Comparison of ENCODE assay signal across 8 cellular contexts in genomic region chr9:83583151-83584014, GRCh38. TPM values are rescaled to one million over a fixed set of nuclear protein-coding genes. Genes with fewer than 3 reads are reported as not detected.
DNase-seq lines count a peak whose midpoint lies in the region; ATAC-seq, FAIRE-seq and TF ChIP-seq lines count a peak whose summit lies in the region.

No MANE protein-coding gene starts in this region.

- TF ChIP-seq RAD21 in HepG2 (CRISPR knock-in tag; IDR thresholded peaks at IDR 0.05): no peak

- CTCF ChIA-PET in HepG2 (lab: Yijun Ruan, JAX; ENCODE audit: low intra/inter-chr PET ratio, low total read pairs): interaction anchor here (1.1 to 1.9 kb wide), 3 partner anchors 14 to 250 kb away, joined by 3 to 9 read pairs (median 3); no protein-coding TSS in a partner anchor

- H3K9ac ChIP-seq in colonic mucosa (ENCODE audit: low read depth in 2 of 2, low read length in 2 of 2) (no peak overlapping the region), HepG2 (ENCODE audit: insufficient read depth, low read depth, low read length) (no peak overlapping the region)

- peak; percentile 91 for FAIRE-seq in HepG2 (lab: Jason Lieb, UNC)

- no peak overlapping the region for H3K4me2 ChIP-seq in HepG2 (ENCODE audit: low read depth, low read length)

- H3K36me3 ChIP-seq in BE2C: no peaks in the 10 kb centered on the region
- no peaks in the 10 kb centered on the region for H3K36me3 ChIP-seq in colonic mucosa
- no peaks in the 10 kb centered on the region for H3K36me3 ChIP-seq in HepG2 (replicated peaks in 1 of 2; ENCODE audit: control insufficient read depth in 1 of 2, insufficient read depth in 2 of 2, low read length in 2 of 2)
- H3K36me3 ChIP-seq in tibial artery: peaks cover 0 to 7% (median 0%) of the 10 kb centered on the region in 3 donors

- H3K4me1 ChIP-seq in BE2C (no peaks in the 10 kb centered on the region), colonic mucosa (no peaks in the 10 kb centered on the region), HepG2 (ENCODE audit: insufficient read depth, low read length) (no peaks in the 10 kb centered on the region), tibial artery (peaks cover 0 to 24% (median 16%) of the 10 kb centered on the region in 4 donors)

- WGBS in HepG2 (ENCODE audit: low lambda C conversion rate): 51% methylated on average over 6 of the region's 6 CpGs

- TF ChIP-seq CTCF in BE2C (IDR thresholded peaks at IDR 0.05; ENCODE audit: low read depth, low read length) (peak; percentile 91), GM13977 (IDR thresholded peaks at IDR 0.05; ENCODE audit: extremely low read depth, insufficient read depth, missing control alignments) (peak; percentile 63), colonic mucosa (IDR thresholded peaks at IDR 0.05) (peak; percentile 69), HepG2 (CRISPR knock-in tag; IDR thresholded peaks at IDR 0.05) (peak; percentile 74), tibial artery (IDR thresholded peaks at IDR 0.05) (peak; percentile 77 to 80)

- intact Hi-C loops in colonic mucosa (cut with DNase I) (no loop called here), HepG2 (cut with micrococcal nuclease; ENCODE audit: unreplicated experiment) (loop anchor here (1.0 to 2.0 kb wide), 3 partner anchors 37 to 249 kb away; no protein-coding TSS in a partner anchor), tibial artery (cut with DNase I; ENCODE audit: low total_unique reads) (no loop called here)

- POLR2A ChIA-PET in HepG2 (lab: Yijun Ruan, JAX): no interaction called here

- no peaks in the 10 kb centered on the region for H4K20me1 ChIP-seq in HepG2 (ENCODE audit: insufficient read depth, low read length)

- H3K27ac ChIP-seq in colonic mucosa: no peak overlapping the region
- H3K27ac ChIP-seq in HepG2 (ENCODE audit: extremely low read length, insufficient read depth, low read length): no peak overlapping the region
- H3K27ac ChIP-seq in tibial artery: peak overlapping the region in 1 of 2 donors; percentile 1

- ATAC-seq in HG03469 (IDR thresholded peaks at IDR 0.05; ENCODE audit: unreplicated experiment): peak; percentile 65
- ATAC-seq in HepG2: peak; percentile 90
- ATAC-seq in HG03442 (IDR thresholded peaks at IDR 0.05; ENCODE audit: unreplicated experiment): no peak

- no peaks in the 10 kb centered on the region for H3K9me3 ChIP-seq in BE2C
- H3K9me3 ChIP-seq in colonic mucosa: no peaks in the 10 kb centered on the region
- H3K9me3 ChIP-seq in HepG2 (ENCODE audit: low read length): no peaks in the 10 kb centered on the region
- peaks cover 0 to 10% (median 0%) of the 10 kb centered on the region in 3 donors for H3K9me3 ChIP-seq in tibial artery

- TF ChIP-seq EP300 in HepG2 (IDR thresholded peaks at IDR 0.05; ENCODE audit: low read depth in 2 of 2, low read length in 2 of 2) (no peak), HepG2 (CRISPR knock-in tag; IDR thresholded peaks at IDR 0.05; ENCODE audit: borderline replicate concordance) (no peak)

- in situ Hi-C loops in GM13977 (cut with MboI; ENCODE audit: low pct_unique_long_range_greater_than_20kb, low sequenced_read_pairs, unreplicated experiment) (no loop called here), HepG2 (cut with HindIII; ENCODE audit: extremely low pct_ligation_motif_present, low pct_unique_long_range_greater_than_20kb) (no loop called here)

- no peak overlapping the region for H3K4me3 ChIP-seq in BE2C (ENCODE audit: low read depth, low read length)
- no peak overlapping the region for H3K4me3 ChIP-seq in colonic mucosa
- H3K4me3 ChIP-seq in HepG2 (replicated peaks in 1 of 3; ENCODE audit: insufficient read depth in 1 of 3, low read depth in 2 of 3, low read length in 3 of 3): no peak overlapping the region
- H3K4me3 ChIP-seq in tibial artery: no peak overlapping the region

- DNase-seq in BE2C (peak; percentile 65), GM13977 (ENCODE audit: low spot score) (peak; percentile 40), RPMI8226 (peak; percentile 51), colonic mucosa (peak; percentile 32), HepG2 (ENCODE audit: low spot score) (peak; percentile 47), tibial artery (peak; percentile 70 to 80)

- H3K27me3 ChIP-seq in BE2C (no peaks in the 10 kb centered on the region), colonic mucosa (no peaks in the 10 kb centered on the region), HepG2 (ENCODE audit: control insufficient read depth in 1 of 2, insufficient read depth in 2 of 2, low read length in 2 of 2) (no peaks in the 10 kb centered on the region), tibial artery (no peaks in the 10 kb centered on the region)

- no peak overlapping the region for H2AFZ ChIP-seq in HepG2 (ENCODE audit: low read length)

- TF ChIP-seq POLR2A in HepG2 (IDR thresholded peaks at IDR 0.05; ENCODE audit: insufficient read depth in 1 of 2, low read depth in 2 of 2, low read length in 2 of 2): no peak

- BruUV-seq in HepG2 (replicated peaks; lab: Mats Ljungman, UMichigan): no TSS peak

- no peaks in the 10 kb centered on the region for H3K79me2 ChIP-seq in HepG2 (ENCODE audit: insufficient read depth, low read length)

TF ChIP-seq in HepG2, 621 proteins besides CTCF, POLR2A, EP300 and RAD21:
- TF ChIP-seq BCL6 (CRISPR knock-in tag; IDR thresholded peaks at IDR 0.05) (0 out of 2 replicates have a peak, but pooled peaks have one; percentile 27), TEAD3 (CRISPR knock-in tag; optimal IDR thresholded peaks at IDR 0.05; ENCODE audit: borderline replicate concordance) (peak; percentile 100), MAZ (IDR thresholded peaks at IDR 0.05; ENCODE audit: borderline replicate concordance, low read depth, low read length) (no peak), MAZ (CRISPR knock-in tag; IDR thresholded peaks at IDR 0.05; ENCODE audit: low read depth) (no peak), STAG1 (CRISPR knock-in tag; IDR thresholded peaks at IDR 0.05) (peak; percentile 63), SMC3 (IDR thresholded peaks at IDR 0.05; ENCODE audit: low read length) (peak; percentile 72; the same call in 1 of the 2 replicates), PTBP1 (IDR thresholded peaks at IDR 0.05; ENCODE audit: low read depth, low read length, poor library complexity, severe bottlenecking) (no peak), ATF7 (IDR thresholded peaks at IDR 0.05) (no peak), ATF7 (CRISPR knock-in tag; IDR thresholded peaks at IDR 0.05) (no peak)

RNA-seq across cellular contexts. Expression of gene IDNK, which starts 39.6 kb away (rescaled TPM):
- polyA plus RNA-seq in BE2C (2012; ENCODE audit: insufficient read depth, insufficient read length, low read depth): 3.6 TPM
- total RNA-seq in colonic mucosa: 1 to 10 TPM; 4.9 to 7.4 TPM
- total RNA-seq in HepG2 (2016; rRNA removed; fragmentation: Illumina TruSeq; extraction: Trizol): 4.8 and 6.3 TPM in 2 replicates
- total RNA-seq in HepG2 (2016; cell fraction: cytosol; rRNA removed; fragmentation: Illumina TruSeq; extraction: Trizol; ENCODE audit: low read depth): 9.3 and 10.6 TPM in 2 replicates
- total RNA-seq in HepG2 (2016; cell fraction: insoluble cytoplasmic fraction; rRNA removed; fragmentation: Illumina TruSeq; extraction: Trizol): 4.5 and 4.6 TPM in 2 replicates
- total RNA-seq in HepG2 (2016; cell fraction: membrane; rRNA removed; fragmentation: Illumina TruSeq; extraction: Trizol): 9.1 and 12.0 TPM in 2 replicates
- 2.9 and 4.7 TPM in 2 replicates for total RNA-seq in HepG2 (2016; cell fraction: nucleus; rRNA removed; fragmentation: Illumina TruSeq; extraction: Trizol)
- 2.7 and 3.1 TPM in 2 replicates for polyA plus RNA-seq in HepG2 (2011; rRNA removed)
- 2.1 and 2.8 TPM in 2 replicates for polyA plus RNA-seq in HepG2 (2011; cell fraction: cytosol; rRNA removed)
- 2.7 and 3.4 TPM in 2 replicates for polyA plus RNA-seq in HepG2 (2011; cell fraction: nucleus; rRNA removed)
- 2.6 and 6.6 TPM in 2 replicates for polyA plus RNA-seq in HepG2 (2012)
- polyA plus RNA-seq in HepG2 (2016; cell fraction: cytosol; fragmentation: Illumina TruSeq; extraction: Trizol; ENCODE audit: low read depth): 12.6 and 13.6 TPM in 2 replicates
- 3.8 and 4.8 TPM in 2 replicates for polyA plus RNA-seq in HepG2 (2016; cell fraction: insoluble cytoplasmic fraction; fragmentation: Illumina TruSeq; extraction: Trizol; ENCODE audit: low read depth)
- 8.6 and 10.0 TPM in 2 replicates for polyA plus RNA-seq in HepG2 (2016; cell fraction: membrane; fragmentation: Illumina TruSeq; extraction: Trizol; ENCODE audit: low read depth)
- polyA plus RNA-seq in HepG2 (2016; cell fraction: nucleus; fragmentation: Illumina TruSeq; extraction: Trizol; ENCODE audit: insufficient read depth, low read depth): 5.4 and 5.8 TPM in 2 replicates
- 0.90 and 2.6 TPM in 2 replicates for polyA minus RNA-seq in HepG2 (2011; rRNA and poly(A)+ RNA removed; ENCODE audit: low replicate concordance)
- polyA minus RNA-seq in HepG2 (2011; cell fraction: cytosol; rRNA and poly(A)+ RNA removed): 0.79 and 2.3 TPM in 2 replicates
- 1.7 and 2.5 TPM in 2 replicates for polyA minus RNA-seq in HepG2 (2011; cell fraction: nucleus; rRNA and poly(A)+ RNA removed)

RNA-seq across cellular contexts. Expression of gene FRMD3, which starts 45.2 kb away (rescaled TPM):
- 13.5 TPM for polyA plus RNA-seq in BE2C (2012; ENCODE audit: insufficient read depth, insufficient read length, low read depth)
- total RNA-seq in colonic mucosa (10 to 100 TPM; 14.7 to 21.3 TPM), HepG2 (2016; rRNA removed; fragmentation: Illumina TruSeq; extraction: Trizol) (7.7 and 9.6 TPM in 2 replicates)
- 0.71 and 1.1 TPM in 2 replicates for total RNA-seq in HepG2 (2016; cell fraction: cytosol; rRNA removed; fragmentation: Illumina TruSeq; extraction: Trizol; ENCODE audit: low read depth)
- 7.1 and 8.1 TPM in 2 replicates for total RNA-seq in HepG2 (2016; cell fraction: insoluble cytoplasmic fraction; rRNA removed; fragmentation: Illumina TruSeq; extraction: Trizol)
- 3.0 and 3.5 TPM in 2 replicates for total RNA-seq in HepG2 (2016; cell fraction: membrane; rRNA removed; fragmentation: Illumina TruSeq; extraction: Trizol)
- total RNA-seq in HepG2 (2016; cell fraction: nucleus; rRNA removed; fragmentation: Illumina TruSeq; extraction: Trizol): 7.5 and 7.6 TPM in 2 replicates
- polyA plus RNA-seq in HepG2 (2011; rRNA removed): 1.9 and 3.2 TPM in 2 replicates
- 2.4 and 3.0 TPM in 2 replicates for polyA plus RNA-seq in HepG2 (2011; cell fraction: cytosol; rRNA removed)
- 3.4 and 4.9 TPM in 2 replicates for polyA plus RNA-seq in HepG2 (2011; cell fraction: nucleus; rRNA removed)
- polyA plus RNA-seq in HepG2 (2012): 4.6 and 5.1 TPM in 2 replicates
- polyA plus RNA-seq in HepG2 (2016; cell fraction: cytosol; fragmentation: Illumina TruSeq; extraction: Trizol; ENCODE audit: low read depth): 0.31 and 0.44 TPM in 2 replicates
- polyA plus RNA-seq in HepG2 (2016; cell fraction: insoluble cytoplasmic fraction; fragmentation: Illumina TruSeq; extraction: Trizol; ENCODE audit: low read depth): 6.5 and 6.9 TPM in 2 replicates
- 1.2 TPM in 2 replicates for polyA plus RNA-seq in HepG2 (2016; cell fraction: membrane; fragmentation: Illumina TruSeq; extraction: Trizol; ENCODE audit: low read depth)
- 6.1 and 6.6 TPM in 2 replicates for polyA plus RNA-seq in HepG2 (2016; cell fraction: nucleus; fragmentation: Illumina TruSeq; extraction: Trizol; ENCODE audit: insufficient read depth, low read depth)
- 9.7 and 14.0 TPM in 2 replicates for polyA minus RNA-seq in HepG2 (2011; rRNA and poly(A)+ RNA removed; ENCODE audit: low replicate concordance)
- polyA minus RNA-seq in HepG2 (2011; cell fraction: cytosol; rRNA and poly(A)+ RNA removed): 7.7 and 8.4 TPM in 2 replicates
- polyA minus RNA-seq in HepG2 (2011; cell fraction: nucleus; rRNA and poly(A)+ RNA removed): 12.9 and 14.8 TPM in 2 replicates
